1 cellular context compared by ENCODE assay signal in the genomic region with DNA sequence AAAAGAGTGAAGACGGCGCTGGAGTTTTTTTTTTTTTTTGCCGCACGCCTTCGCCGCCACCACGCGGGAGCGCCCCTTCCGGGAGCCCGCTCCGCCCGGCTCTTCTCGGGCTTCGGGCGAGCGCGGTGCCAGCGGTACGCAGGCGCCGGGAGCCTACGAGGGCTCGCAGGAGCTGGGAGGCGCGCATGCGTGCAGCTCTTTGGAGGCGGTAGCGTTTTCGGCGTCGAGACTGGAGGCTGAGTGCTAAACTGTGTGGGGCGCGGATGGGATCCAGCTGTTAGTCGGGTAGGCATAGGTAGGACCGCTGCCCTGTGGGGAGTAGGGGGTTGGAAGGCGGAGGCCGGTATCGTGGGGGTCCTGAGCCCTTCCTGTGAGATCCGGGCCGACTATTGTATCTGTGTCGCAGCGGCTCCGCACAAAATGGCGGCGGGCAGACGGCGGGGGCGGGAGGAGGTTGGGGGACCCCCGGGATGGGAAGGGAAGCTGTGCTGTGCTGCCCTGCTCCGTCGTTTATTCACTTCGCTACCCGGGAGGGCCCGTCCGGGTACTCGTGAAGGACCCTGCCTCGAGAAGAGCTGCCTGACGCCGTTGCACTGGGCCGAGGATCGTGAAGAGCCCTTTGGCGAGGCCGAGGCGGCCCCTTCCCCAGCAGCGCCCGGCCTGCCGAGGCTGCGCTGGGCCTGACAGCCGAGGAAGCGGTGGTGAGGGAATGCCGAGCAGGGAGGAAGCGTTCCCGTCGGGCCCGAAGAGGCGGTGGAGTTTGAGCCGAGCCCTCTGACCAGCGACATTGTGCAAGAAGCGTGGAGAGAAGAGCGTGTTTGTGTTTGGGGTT.
A peak's percentile ranks its signal among the peaks of the same experiment; 100 is the strongest.
TF ChIP-seq lines count a peak whose summit lies in the region.

TSS of gene ZNF638 (plus strand) at position 202 of the 832 bp plus-strand sequence. CDS start 17,173 bp downstream, outside the sequence.

TF ChIP-seq in HepG2, 621 proteins besides CTCF, POLR2A, EP300 and RAD21 (continued from another document and continues in another):
- TF ChIP-seq ZNF513 (CRISPR knock-in tag; conservative IDR thresholded peaks at IDR 0.05) (no peak), HMG20B (CRISPR knock-in tag; conservative IDR thresholded peaks at IDR 0.05) (peak; percentile 36; the same call in 1 of the 2 replicates), SP5 (CRISPR knock-in tag; IDR thresholded peaks at IDR 0.05; ENCODE audit: borderline replicate concordance, low read depth) (peak; percentile 2; the same call in 1 of the 2 replicates), ZBTB20 (CRISPR knock-in tag; IDR thresholded peaks at IDR 0.05; ENCODE audit: borderline replicate concordance, low read depth) (peak; percentile 76; the same call in 1 of the 2 replicates), GATAD2A (CRISPR knock-in tag; IDR thresholded peaks at IDR 0.05) (peak; percentile 76), ZNF280D (CRISPR knock-in tag; IDR thresholded peaks at IDR 0.05) (peak; percentile 94), RBM39 (IDR thresholded peaks at IDR 0.05; ENCODE audit: low read depth, low read length, poor library complexity, severe bottlenecking) (peak; percentile 77), CBFB (CRISPR knock-in tag; IDR thresholded peaks at IDR 0.05) (no peak; the same call in 1 of the 2 replicates), SIN3B (IDR thresholded peaks at IDR 0.05; ENCODE audit: low read length) (peak; percentile 46; the same call in 1 of the 2 replicates), ZNF761 (CRISPR knock-in tag; conservative IDR thresholded peaks at IDR 0.05) (no peak), RNF2 (conservative IDR thresholded peaks at IDR 0.05; ENCODE audit: low read depth) (peak; percentile 34; the same call in 1 of the 2 replicates), JUNB (CRISPR knock-in tag; IDR thresholded peaks at IDR 0.05; ENCODE audit: borderline replicate concordance) (peak; percentile 63; the same call in 1 of the 2 replicates), ARID5B (CRISPR knock-in tag; IDR thresholded peaks at IDR 0.05) (peak; percentile 29), ZBTB8A (CRISPR knock-in tag; IDR thresholded peaks at IDR 0.05; ENCODE audit: borderline replicate concordance, low read depth) (0 out of 2 replicates have a peak, but pooled peaks have one; percentile 14), ETV5 (CRISPR knock-in tag; IDR thresholded peaks at IDR 0.05; ENCODE audit: borderline replicate concordance) (no peak), ZNF558 (CRISPR knock-in tag; IDR thresholded peaks at IDR 0.05; ENCODE audit: borderline replicate concordance) (peak; percentile 84; the same call in 1 of the 2 replicates), MNT (IDR thresholded peaks at IDR 0.05) (no peak; the same call in 1 of the 2 replicates), SYNCRIP (IDR thresholded peaks at IDR 0.05; ENCODE audit: insufficient read depth, low read depth, low read length) (no peak), DMAP1 (CRISPR knock-in tag; IDR thresholded peaks at IDR 0.05) (peak; percentile 74)
- TF ChIP-seq, protein P1, sequence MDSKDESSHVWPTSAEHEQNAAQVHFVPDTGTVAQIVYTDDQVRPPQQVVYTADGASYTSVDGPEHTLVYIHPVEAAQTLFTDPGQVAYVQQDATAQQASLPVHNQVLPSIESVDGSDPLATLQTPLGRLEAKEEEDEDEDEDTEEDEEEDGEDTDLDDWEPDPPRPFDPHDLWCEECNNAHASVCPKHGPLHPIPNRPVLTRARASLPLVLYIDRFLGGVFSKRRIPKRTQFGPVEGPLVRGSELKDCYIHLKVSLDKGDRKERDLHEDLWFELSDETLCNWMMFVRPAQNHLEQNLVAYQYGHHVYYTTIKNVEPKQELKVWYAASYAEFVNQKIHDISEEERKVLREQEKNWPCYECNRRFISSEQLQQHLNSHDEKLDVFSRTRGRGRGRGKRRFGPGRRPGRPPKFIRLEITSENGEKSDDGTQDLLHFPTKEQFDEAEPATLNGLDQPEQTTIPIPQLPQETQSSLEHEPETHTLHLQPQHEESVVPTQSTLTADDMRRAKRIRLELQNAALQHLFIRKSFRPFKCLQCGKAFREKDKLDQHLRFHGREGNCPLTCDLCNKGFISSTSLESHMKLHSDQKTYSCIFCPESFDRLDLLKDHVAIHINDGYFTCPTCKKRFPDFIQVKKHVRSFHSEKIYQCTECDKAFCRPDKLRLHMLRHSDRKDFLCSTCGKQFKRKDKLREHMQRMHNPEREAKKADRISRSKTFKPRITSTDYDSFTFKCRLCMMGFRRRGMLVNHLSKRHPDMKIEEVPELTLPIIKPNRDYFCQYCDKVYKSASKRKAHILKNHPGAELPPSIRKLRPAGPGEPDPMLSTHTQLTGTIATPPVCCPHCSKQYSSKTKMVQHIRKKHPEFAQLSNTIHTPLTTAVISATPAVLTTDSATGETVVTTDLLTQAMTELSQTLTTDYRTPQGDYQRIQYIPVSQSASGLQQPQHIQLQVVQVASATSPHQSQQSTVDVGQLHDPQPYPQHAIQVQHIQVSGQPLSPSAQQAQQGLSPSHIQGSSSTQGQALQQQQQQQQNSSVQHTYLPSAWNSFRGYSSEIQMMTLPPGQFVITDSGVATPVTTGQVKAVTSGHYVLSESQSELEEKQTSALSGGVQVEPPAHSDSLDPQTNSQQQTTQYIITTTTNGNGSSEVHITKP (CRISPR knock-in tag; IDR thresholded peaks at IDR 0.05; ENCODE audit: low read depth) = no peak
- TF ChIP-seq, protein P2, sequence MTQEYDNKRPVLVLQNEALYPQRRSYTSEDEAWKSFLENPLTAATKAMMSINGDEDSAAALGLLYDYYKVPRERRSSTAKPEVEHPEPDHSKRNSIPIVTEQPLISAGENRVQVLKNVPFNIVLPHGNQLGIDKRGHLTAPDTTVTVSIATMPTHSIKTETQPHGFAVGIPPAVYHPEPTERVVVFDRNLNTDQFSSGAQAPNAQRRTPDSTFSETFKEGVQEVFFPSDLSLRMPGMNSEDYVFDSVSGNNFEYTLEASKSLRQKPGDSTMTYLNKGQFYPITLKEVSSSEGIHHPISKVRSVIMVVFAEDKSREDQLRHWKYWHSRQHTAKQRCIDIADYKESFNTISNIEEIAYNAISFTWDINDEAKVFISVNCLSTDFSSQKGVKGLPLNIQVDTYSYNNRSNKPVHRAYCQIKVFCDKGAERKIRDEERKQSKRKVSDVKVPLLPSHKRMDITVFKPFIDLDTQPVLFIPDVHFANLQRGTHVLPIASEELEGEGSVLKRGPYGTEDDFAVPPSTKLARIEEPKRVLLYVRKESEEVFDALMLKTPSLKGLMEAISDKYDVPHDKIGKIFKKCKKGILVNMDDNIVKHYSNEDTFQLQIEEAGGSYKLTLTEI (CRISPR knock-in tag; conservative IDR thresholded peaks at IDR 0.05) = no peak
- TF ChIP-seq, protein P3, sequence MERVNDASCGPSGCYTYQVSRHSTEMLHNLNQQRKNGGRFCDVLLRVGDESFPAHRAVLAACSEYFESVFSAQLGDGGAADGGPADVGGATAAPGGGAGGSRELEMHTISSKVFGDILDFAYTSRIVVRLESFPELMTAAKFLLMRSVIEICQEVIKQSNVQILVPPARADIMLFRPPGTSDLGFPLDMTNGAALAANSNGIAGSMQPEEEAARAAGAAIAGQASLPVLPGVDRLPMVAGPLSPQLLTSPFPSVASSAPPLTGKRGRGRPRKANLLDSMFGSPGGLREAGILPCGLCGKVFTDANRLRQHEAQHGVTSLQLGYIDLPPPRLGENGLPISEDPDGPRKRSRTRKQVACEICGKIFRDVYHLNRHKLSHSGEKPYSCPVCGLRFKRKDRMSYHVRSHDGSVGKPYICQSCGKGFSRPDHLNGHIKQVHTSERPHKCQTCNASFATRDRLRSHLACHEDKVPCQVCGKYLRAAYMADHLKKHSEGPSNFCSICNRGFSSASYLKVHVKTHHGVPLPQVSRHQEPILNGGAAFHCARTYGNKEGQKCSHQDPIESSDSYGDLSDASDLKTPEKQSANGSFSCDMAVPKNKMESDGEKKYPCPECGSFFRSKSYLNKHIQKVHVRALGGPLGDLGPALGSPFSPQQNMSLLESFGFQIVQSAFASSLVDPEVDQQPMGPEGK (CRISPR knock-in tag; IDR thresholded peaks at IDR 0.05) = peak; percentile 92
